14 cellular contexts compared by ENCODE assay signal in genomic region chr4:29852537-29852936, GRCh38.
"Had no signal": no experiment of that assay in that cellular context is flagged by ENCODE, and none has a peak within 500 bp of the region (broad histone marks: within the 10 kb centered on the region; RNA-seq: fewer than 3 reads in every experiment).

No MANE protein-coding gene starts in this region.

- H3K36me3 Mint-ChIP-seq: activated CD4-positive, alpha-beta memory T cell treated with anti-CD3 and anti-CD28 coated beads for 36 hours; activated CD8-positive, alpha-beta memory T cell treated with anti-CD3 and anti-CD28 coated beads, Interleukin-2, amount 10 ng/mL, durations not matched to agents 7 days and 5 days; activated naive CD4-positive, alpha-beta T cell treated with anti-CD3 and anti-CD28 coated beads, Interleukin-2, amount 10 ng/mL, durations not matched to agents 7 days and 5 days; stimulated activated memory B cell treated with anti-CD40 and anti-IgM and Interleukin-4, amounts not matched to agents 10 μg/mL and 1 μg/mL and 100 μg/mL, for 72 hours had no signal

- H3K4me1 Mint-ChIP-seq: activated CD8-positive, alpha-beta memory T cell treated with anti-CD3 and anti-CD28 coated beads, Interleukin-2, amount 10 ng/mL, durations not matched to agents 7 days and 5 days; activated naive CD4-positive, alpha-beta T cell treated with anti-CD3 and anti-CD28 coated beads, Interleukin-2, amount 10 ng/mL, durations not matched to agents 7 days and 5 days; natural killer cell; stimulated activated memory B cell treated with anti-CD40 and anti-IgM and Interleukin-4, amounts not matched to agents 10 μg/mL and 1 μg/mL and 100 μg/mL, for 72 hours had no signal

- H3K4me3 Mint-ChIP-seq: activated CD4-positive, alpha-beta memory T cell treated with anti-CD3 and anti-CD28 coated beads for 36 hours; activated CD8-positive, alpha-beta memory T cell treated with anti-CD3 and anti-CD28 coated beads, Interleukin-2, amount 10 ng/mL, durations not matched to agents 7 days and 5 days; activated naive CD4-positive, alpha-beta T cell treated with anti-CD3 and anti-CD28 coated beads, Interleukin-2, amount 10 ng/mL, durations not matched to agents 7 days and 5 days; activated T-cell treated with anti-CD3 and anti-CD28 coated beads, Interleukin-2, amount 50 U/mL, for 24 hours; dendritic cell treated with granulocyte-macrophage colony-stimulating factor and Interleukin-4, amounts not matched to agents 40 ng/mL and 50 ng/mL, for 4 days; natural killer cell; stimulated activated memory B cell treated with anti-CD40 and anti-IgM and Interleukin-4, amounts not matched to agents 10 μg/mL and 1 μg/mL and 100 μg/mL, for 72 hours had no signal

- H3K27me3 Mint-ChIP-seq: activated CD4-positive, alpha-beta memory T cell treated with anti-CD3 and anti-CD28 coated beads for 36 hours; activated CD8-positive, alpha-beta memory T cell treated with anti-CD3 and anti-CD28 coated beads, Interleukin-2, amount 10 ng/mL, durations not matched to agents 7 days and 5 days; activated naive CD4-positive, alpha-beta T cell treated with anti-CD3 and anti-CD28 coated beads, Interleukin-2, amount 10 ng/mL, durations not matched to agents 7 days and 5 days; activated T-cell treated with anti-CD3 and anti-CD28 coated beads, Interleukin-2, amount 50 U/mL, for 24 hours; dendritic cell treated with granulocyte-macrophage colony-stimulating factor and Interleukin-4, amounts not matched to agents 40 ng/mL and 50 ng/mL, for 4 days; stimulated activated memory B cell treated with anti-CD40 and anti-IgM and Interleukin-4, amounts not matched to agents 10 μg/mL and 1 μg/mL and 100 μg/mL, for 72 hours had no signal

- DNase-seq: activated CD4-positive, alpha-beta memory T cell treated with anti-CD3 and anti-CD28 coated beads for 36 hours; activated CD8-positive, alpha-beta memory T cell treated with anti-CD3 and anti-CD28 coated beads, Interleukin-2, amount 10 ng/mL, durations not matched to agents 7 days and 5 days; activated naive CD4-positive, alpha-beta T cell treated with anti-CD3 and anti-CD28 coated beads, Interleukin-2, amount 10 ng/mL, durations not matched to agents 7 days and 5 days; activated T-cell treated with anti-CD3 and anti-CD28 coated beads, Interleukin-2, amount 50 U/mL, for 24 hours; effector memory CD4-positive, alpha-beta T cell; foreskin keratinocyte; glutamatergic neuron; hypothalamus; kidney; left lung; natural killer cell; thyroid gland had no signal

- ATAC-seq: activated CD8-positive, alpha-beta memory T cell treated with anti-CD3 and anti-CD28 coated beads, Interleukin-2, amount 10 ng/mL, durations not matched to agents 7 days and 5 days; foreskin keratinocyte; left lung; natural killer cell; stimulated activated memory B cell treated with anti-CD40 and anti-IgM and Interleukin-4, amounts not matched to agents 10 μg/mL and 1 μg/mL and 100 μg/mL, for 72 hours had no signal

- H3K27ac Mint-ChIP-seq: activated CD4-positive, alpha-beta memory T cell treated with anti-CD3 and anti-CD28 coated beads for 36 hours; activated CD8-positive, alpha-beta memory T cell treated with anti-CD3 and anti-CD28 coated beads, Interleukin-2, amount 10 ng/mL, durations not matched to agents 7 days and 5 days; activated naive CD4-positive, alpha-beta T cell treated with anti-CD3 and anti-CD28 coated beads, Interleukin-2, amount 10 ng/mL, durations not matched to agents 7 days and 5 days; activated T-cell treated with anti-CD3 and anti-CD28 coated beads, Interleukin-2, amount 50 U/mL, for 24 hours; dendritic cell treated with granulocyte-macrophage colony-stimulating factor and Interleukin-4, amounts not matched to agents 40 ng/mL and 50 ng/mL, for 4 days; natural killer cell; stimulated activated memory B cell treated with anti-CD40 and anti-IgM and Interleukin-4, amounts not matched to agents 10 μg/mL and 1 μg/mL and 100 μg/mL, for 72 hours had no signal
